ENCODE assay signal across 1 cellular context in the genomic region with DNA sequence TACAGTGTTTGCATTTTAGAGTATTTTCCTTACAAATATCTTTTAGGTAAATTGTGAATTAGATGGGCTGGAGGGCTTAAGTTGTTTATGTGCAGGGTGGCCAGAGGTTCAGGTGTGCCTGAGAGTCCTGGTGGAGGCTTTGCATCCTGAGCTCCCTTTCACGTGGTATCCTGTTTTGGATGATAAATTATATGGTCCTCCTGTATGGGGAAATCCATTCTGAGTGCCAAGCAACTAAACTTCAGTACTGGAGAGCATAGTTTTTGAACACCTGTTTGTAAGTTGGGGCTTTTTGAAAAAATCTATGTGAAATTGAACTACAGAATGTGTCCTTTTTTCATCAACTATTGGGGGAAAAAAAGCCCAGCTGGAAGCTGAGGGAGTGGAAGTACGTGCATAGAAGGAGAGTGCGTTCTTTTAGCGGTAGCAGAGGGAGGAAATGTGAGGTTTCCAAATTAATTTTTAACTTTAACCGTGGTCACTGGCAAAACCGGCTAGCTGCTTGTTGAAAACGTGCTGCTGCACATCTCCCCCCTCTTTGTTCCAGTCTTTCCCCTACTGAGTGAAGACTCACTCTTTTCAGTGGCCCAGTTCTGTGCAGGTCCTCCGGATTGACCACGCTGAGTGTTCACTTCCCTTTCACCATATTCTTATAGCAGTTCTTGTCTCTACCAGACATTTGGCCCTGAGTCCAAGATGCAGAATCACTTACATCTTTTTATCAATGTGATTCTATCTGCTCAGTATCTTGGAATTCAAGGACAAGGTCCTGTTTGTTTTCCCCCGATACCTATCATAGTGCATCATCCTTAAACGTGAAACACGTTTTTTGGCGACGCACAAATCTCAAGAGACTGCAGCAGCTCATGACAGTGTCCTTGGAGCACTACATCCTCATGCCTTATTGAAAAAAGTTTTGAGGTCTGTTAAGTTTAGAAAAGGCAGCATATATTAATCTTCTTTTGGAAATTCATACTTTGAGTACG.
A peak's percentile ranks its signal among the peaks of the same experiment; 100 is the strongest.
TF ChIP-seq lines count a peak whose summit lies in the region.

No MANE protein-coding gene starts in this region.

TF ChIP-seq in HepG2, 621 proteins besides CTCF, POLR2A, EP300 and RAD21 (continued from another document and continues in another):
- no peak for TF ChIP-seq BORCS8-MEF2B (CRISPR knock-in tag; IDR thresholded peaks at IDR 0.05)
- TF ChIP-seq, protein P1, sequence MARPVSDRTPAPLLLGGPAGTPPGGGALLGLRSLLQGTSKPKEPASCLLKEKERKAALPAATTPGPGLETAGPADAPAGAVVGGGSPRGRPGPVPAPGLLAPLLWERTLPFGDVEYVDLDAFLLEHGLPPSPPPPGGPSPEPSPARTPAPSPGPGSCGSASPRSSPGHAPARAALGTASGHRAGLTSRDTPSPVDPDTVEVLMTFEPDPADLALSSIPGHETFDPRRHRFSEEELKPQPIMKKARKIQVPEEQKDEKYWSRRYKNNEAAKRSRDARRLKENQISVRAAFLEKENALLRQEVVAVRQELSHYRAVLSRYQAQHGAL (CRISPR knock-in tag; IDR thresholded peaks at IDR 0.05; ENCODE audit: not compliant biosample characterization), result no peak
- TF ChIP-seq RORA (CRISPR knock-in tag; IDR thresholded peaks at IDR 0.05), result no peak
- TF ChIP-seq POLR2G (IDR thresholded peaks at IDR 0.05; ENCODE audit: low read depth, low read length), result peak; percentile 63; the same call in 1 of the 2 replicates
- no peak for TF ChIP-seq IKZF4 (CRISPR knock-in tag; IDR thresholded peaks at IDR 0.05; ENCODE audit: borderline replicate concordance, low read depth, not compliant biosample characterization)
- TF ChIP-seq ZFP41 (CRISPR knock-in tag; IDR thresholded peaks at IDR 0.05; ENCODE audit: borderline replicate concordance), result no peak
- peak; percentile 23; the same call in 1 of the 2 replicates for TF ChIP-seq ZMYM4 (CRISPR knock-in tag; IDR thresholded peaks at IDR 0.05)
- TF ChIP-seq, protein P2, sequence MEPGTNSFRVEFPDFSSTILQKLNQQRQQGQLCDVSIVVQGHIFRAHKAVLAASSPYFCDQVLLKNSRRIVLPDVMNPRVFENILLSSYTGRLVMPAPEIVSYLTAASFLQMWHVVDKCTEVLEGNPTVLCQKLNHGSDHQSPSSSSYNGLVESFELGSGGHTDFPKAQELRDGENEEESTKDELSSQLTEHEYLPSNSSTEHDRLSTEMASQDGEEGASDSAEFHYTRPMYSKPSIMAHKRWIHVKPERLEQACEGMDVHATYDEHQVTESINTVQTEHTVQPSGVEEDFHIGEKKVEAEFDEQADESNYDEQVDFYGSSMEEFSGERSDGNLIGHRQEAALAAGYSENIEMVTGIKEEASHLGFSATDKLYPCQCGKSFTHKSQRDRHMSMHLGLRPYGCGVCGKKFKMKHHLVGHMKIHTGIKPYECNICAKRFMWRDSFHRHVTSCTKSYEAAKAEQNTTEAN (CRISPR knock-in tag; conservative IDR thresholded peaks at IDR 0.05), result no peak
- no peak for TF ChIP-seq ZNF883 (CRISPR knock-in tag; IDR thresholded peaks at IDR 0.05; ENCODE audit: not compliant biosample characterization)
- no peak for TF ChIP-seq ZNF747 (CRISPR knock-in tag; IDR thresholded peaks at IDR 0.05; ENCODE audit: borderline replicate concordance)
- 0 out of 2 replicates have a peak, but pooled peaks have one; percentile 50 for TF ChIP-seq BRCA1 (CRISPR knock-in tag; IDR thresholded peaks at IDR 0.05)
- TF ChIP-seq AGO2 (optimal IDR thresholded peaks at IDR 0.05; ENCODE audit: low read depth, low read length), result peak; percentile 46
- TF ChIP-seq, protein P3, sequence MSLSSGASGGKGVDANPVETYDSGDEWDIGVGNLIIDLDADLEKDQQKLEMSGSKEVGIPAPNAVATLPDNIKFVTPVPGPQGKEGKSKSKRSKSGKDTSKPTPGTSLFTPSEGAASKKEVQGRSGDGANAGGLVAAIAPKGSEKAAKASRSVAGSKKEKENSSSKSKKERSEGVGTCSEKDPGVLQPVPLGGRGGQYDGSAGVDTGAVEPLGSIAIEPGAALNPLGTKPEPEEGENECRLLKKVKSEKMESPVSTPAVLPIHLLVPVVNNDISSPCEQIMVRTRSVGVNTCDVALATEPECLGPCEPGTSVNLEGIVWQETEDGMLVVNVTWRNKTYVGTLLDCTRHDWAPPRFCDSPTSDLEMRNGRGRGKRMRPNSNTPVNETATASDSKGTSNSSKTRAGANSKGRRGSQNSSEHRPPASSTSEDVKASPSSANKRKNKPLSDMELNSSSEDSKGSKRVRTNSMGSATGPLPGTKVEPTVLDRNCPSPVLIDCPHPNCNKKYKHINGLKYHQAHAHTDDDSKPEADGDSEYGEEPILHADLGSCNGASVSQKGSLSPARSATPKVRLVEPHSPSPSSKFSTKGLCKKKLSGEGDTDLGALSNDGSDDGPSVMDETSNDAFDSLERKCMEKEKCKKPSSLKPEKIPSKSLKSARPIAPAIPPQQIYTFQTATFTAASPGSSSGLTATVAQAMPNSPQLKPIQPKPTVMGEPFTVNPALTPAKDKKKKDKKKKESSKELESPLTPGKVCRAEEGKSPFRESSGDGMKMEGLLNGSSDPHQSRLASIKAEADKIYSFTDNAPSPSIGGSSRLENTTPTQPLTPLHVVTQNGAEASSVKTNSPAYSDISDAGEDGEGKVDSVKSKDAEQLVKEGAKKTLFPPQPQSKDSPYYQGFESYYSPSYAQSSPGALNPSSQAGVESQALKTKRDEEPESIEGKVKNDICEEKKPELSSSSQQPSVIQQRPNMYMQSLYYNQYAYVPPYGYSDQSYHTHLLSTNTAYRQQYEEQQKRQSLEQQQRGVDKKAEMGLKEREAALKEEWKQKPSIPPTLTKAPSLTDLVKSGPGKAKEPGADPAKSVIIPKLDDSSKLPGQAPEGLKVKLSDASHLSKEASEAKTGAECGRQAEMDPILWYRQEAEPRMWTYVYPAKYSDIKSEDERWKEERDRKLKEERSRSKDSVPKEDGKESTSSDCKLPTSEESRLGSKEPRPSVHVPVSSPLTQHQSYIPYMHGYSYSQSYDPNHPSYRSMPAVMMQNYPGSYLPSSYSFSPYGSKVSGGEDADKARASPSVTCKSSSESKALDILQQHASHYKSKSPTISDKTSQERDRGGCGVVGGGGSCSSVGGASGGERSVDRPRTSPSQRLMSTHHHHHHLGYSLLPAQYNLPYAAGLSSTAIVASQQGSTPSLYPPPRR (CRISPR knock-in tag; IDR thresholded peaks at IDR 0.05; ENCODE audit: borderline replicate concordance), result no peak
- TF ChIP-seq, protein P4, sequence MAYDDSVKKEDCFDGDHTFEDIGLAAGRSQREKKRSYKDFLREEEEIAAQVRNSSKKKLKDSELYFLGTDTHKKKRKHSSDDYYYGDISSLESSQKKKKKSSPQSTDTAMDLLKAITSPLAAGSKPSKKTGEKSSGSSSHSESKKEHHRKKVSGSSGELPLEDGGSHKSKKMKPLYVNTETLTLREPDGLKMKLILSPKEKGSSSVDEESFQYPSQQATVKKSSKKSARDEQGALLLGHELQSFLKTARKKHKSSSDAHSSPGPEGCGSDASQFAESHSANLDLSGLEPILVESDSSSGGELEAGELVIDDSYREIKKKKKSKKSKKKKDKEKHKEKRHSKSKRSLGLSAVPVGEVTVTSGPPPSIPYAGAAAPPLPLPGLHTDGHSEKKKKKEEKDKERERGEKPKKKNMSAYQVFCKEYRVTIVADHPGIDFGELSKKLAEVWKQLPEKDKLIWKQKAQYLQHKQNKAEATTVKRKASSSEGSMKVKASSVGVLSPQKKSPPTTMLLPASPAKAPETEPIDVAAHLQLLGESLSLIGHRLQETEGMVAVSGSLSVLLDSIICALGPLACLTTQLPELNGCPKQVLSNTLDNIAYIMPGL (CRISPR knock-in tag; IDR thresholded peaks at IDR 0.05; ENCODE audit: borderline replicate concordance in 1 of 2, low read depth in 1 of 2), result no peak; a peak in 1 of 4 replicates
- no peak for TF ChIP-seq RFX5 (IDR thresholded peaks at IDR 0.05; ENCODE audit: low read depth, low read length)
- TF ChIP-seq ZNF143 (CRISPR knock-in tag; IDR thresholded peaks at IDR 0.05), result no peak
- TF ChIP-seq TMF1 (CRISPR knock-in tag; IDR thresholded peaks at IDR 0.05; ENCODE audit: low read depth), result no peak
- no peak for TF ChIP-seq ZNF343 (CRISPR knock-in tag; IDR thresholded peaks at IDR 0.05)
- no peak for TF ChIP-seq SOX13 (IDR thresholded peaks at IDR 0.05)
- TF ChIP-seq SOX13 (CRISPR knock-in tag; conservative IDR thresholded peaks at IDR 0.05 in 1 of 2, IDR thresholded peaks at IDR 0.05 in 1 of 2), result no peak; a peak in 1 of 4 replicates
- TF ChIP-seq CHD4 (IDR thresholded peaks at IDR 0.05; ENCODE audit: borderline replicate concordance, low read length), result no peak
- TF ChIP-seq RXRB (CRISPR knock-in tag; IDR thresholded peaks at IDR 0.05; ENCODE audit: borderline replicate concordance), result peak; percentile 6; the same call in 1 of the 2 replicates
- TF ChIP-seq ARNT (IDR thresholded peaks at IDR 0.05), result no peak
- TF ChIP-seq IKZF1 (IDR thresholded peaks at IDR 0.05), result no peak
- TF ChIP-seq, protein P5, sequence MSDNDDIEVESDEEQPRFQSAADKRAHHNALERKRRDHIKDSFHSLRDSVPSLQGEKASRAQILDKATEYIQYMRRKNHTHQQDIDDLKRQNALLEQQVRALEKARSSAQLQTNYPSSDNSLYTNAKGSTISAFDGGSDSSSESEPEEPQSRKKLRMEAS (IDR thresholded peaks at IDR 0.05), result peak; percentile 44; the same call in 1 of the 2 replicates
- no peak for TF ChIP-seq KAT8 (CRISPR knock-in tag; IDR thresholded peaks at IDR 0.05)
- no peak for TF ChIP-seq ZNF558 (CRISPR knock-in tag; IDR thresholded peaks at IDR 0.05; ENCODE audit: borderline replicate concordance)
- TF ChIP-seq, protein P6, sequence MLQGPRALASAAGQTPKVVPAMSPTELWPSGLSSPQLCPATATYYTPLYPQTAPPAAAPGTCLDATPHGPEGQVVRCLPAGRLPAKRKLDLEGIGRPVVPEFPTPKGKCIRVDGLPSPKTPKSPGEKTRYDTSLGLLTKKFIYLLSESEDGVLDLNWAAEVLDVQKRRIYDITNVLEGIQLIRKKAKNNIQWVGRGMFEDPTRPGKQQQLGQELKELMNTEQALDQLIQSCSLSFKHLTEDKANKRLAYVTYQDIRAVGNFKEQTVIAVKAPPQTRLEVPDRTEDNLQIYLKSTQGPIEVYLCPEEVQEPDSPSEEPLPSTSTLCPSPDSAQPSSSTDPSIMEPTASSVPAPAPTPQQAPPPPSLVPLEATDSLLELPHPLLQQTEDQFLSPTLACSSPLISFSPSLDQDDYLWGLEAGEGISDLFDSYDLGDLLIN (CRISPR knock-in tag; IDR thresholded peaks at IDR 0.05; ENCODE audit: borderline replicate concordance), result no peak
- TF ChIP-seq ZNF724P (CRISPR knock-in tag; IDR thresholded peaks at IDR 0.05; ENCODE audit: borderline replicate concordance), result no peak
- TF ChIP-seq HIVEP1 (CRISPR knock-in tag; IDR thresholded peaks at IDR 0.05), result no peak
- TF ChIP-seq, protein P7, sequence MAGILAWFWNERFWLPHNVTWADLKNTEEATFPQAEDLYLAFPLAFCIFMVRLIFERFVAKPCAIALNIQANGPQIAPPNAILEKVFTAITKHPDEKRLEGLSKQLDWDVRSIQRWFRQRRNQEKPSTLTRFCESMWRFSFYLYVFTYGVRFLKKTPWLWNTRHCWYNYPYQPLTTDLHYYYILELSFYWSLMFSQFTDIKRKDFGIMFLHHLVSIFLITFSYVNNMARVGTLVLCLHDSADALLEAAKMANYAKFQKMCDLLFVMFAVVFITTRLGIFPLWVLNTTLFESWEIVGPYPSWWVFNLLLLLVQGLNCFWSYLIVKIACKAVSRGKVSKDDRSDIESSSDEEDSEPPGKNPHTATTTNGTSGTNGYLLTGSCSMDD (CRISPR knock-in tag; IDR thresholded peaks at IDR 0.05), result no peak
- no peak for TF ChIP-seq ZSCAN30 (CRISPR knock-in tag; IDR thresholded peaks at IDR 0.05)
- TF ChIP-seq, protein P8, sequence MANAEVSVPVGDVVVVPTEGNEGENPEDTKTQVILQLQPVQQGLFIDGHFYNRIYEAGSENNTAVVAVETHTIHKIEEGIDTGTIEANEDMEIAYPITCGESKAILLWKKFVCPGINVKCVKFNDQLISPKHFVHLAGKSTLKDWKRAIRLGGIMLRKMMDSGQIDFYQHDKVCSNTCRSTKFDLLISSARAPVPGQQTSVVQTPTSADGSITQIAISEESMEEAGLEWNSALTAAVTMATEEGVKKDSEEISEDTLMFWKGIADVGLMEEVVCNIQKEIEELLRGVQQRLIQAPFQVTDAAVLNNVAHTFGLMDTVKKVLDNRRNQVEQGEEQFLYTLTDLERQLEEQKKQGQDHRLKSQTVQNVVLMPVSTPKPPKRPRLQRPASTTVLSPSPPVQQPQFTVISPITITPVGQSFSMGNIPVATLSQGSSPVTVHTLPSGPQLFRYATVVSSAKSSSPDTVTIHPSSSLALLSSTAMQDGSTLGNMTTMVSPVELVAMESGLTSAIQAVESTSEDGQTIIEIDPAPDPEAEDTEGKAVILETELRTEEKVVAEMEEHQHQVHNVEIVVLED (CRISPR knock-in tag; IDR thresholded peaks at IDR 0.05; ENCODE audit: borderline replicate concordance), result 0 out of 2 replicates have a peak, but pooled peaks have one; percentile 10
- TF ChIP-seq, protein P9, sequence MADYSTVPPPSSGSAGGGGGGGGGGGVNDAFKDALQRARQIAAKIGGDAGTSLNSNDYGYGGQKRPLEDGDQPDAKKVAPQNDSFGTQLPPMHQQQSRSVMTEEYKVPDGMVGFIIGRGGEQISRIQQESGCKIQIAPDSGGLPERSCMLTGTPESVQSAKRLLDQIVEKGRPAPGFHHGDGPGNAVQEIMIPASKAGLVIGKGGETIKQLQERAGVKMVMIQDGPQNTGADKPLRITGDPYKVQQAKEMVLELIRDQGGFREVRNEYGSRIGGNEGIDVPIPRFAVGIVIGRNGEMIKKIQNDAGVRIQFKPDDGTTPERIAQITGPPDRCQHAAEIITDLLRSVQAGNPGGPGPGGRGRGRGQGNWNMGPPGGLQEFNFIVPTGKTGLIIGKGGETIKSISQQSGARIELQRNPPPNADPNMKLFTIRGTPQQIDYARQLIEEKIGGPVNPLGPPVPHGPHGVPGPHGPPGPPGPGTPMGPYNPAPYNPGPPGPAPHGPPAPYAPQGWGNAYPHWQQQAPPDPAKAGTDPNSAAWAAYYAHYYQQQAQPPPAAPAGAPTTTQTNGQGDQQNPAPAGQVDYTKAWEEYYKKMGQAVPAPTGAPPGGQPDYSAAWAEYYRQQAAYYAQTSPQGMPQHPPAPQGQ (CRISPR knock-in tag; IDR thresholded peaks at IDR 0.05; ENCODE audit: borderline replicate concordance), result no peak
- no peak for TF ChIP-seq FOXA3 (CRISPR knock-in tag; IDR thresholded peaks at IDR 0.05)
- TF ChIP-seq, protein P10, sequence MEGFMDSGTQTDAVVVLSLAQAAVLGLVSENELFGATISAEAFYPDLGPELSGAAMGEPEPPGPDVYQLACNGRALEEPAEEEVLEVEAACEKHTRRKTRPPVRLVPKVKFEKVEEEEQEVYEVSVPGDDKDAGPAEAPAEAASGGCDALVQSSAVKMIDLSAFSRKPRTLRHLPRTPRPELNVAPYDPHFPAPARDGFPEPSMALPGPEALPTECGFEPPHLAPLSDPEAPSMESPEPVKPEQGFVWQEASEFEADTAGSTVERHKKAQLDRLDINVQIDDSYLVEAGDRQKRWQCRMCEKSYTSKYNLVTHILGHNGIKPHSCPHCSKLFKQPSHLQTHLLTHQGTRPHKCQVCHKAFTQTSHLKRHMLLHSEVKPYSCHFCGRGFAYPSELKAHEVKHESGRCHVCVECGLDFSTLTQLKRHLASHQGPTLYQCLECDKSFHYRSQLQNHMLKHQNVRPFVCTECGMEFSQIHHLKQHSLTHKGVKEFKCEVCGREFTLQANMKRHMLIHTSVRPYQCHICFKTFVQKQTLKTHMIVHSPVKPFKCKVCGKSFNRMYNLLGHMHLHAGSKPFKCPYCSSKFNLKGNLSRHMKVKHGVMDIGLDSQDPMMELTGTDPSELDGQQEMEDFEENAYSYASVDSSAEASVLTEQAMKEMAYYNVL (CRISPR knock-in tag; IDR thresholded peaks at IDR 0.05; ENCODE audit: borderline replicate concordance), result peak; percentile 69; the same call in 1 of the 2 replicates
- no peak for TF ChIP-seq ZNF777 (CRISPR knock-in tag; IDR thresholded peaks at IDR 0.05)
